In the genomic region with DNA sequence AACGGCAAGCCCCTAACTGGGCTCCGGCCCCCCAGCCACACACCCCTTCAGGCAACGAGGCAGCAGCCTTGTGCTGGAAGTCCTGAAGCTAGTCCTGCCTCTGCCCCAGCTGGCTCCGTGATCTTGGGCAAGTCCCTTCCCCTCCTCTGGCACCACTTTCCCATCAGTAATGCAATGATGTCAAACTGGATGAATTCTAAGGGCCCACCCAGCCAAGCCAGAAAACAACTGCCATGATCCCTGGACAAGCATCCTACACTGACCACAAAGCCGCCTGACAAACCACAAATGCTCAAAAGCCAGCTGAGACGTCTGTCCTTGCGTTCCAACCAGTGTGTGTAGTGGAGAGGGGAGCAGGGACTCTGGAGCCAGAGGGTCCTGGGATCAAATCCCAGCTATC, we compare ENCODE assay signal across 13 cellular contexts. TPM values are rescaled to one million over a fixed set of nuclear protein-coding genes. Genes with fewer than 3 reads are reported as not detected.
DNase-seq lines count a peak whose midpoint lies in the region; ATAC-seq and TF ChIP-seq lines count a peak whose summit lies in the region.
"Had no signal": no experiment of that assay in that cellular context is flagged by ENCODE, and none has a peak within 500 bp of the region (broad histone marks: within the 10 kb centered on the region; RNA-seq: fewer than 3 reads in every experiment).

No MANE protein-coding gene starts in this region.

- H3K4me3 ChIP-seq in body of pancreas: no peak overlapping the region
- no peak overlapping the region for H3K4me3 ChIP-seq in thyroid gland (replicated peaks in 1 of 3)
- H3K4me3 ChIP-seq: right atrium auricular region had no signal

- peak overlapping the region; percentile 75 for H3K27ac Mint-ChIP-seq in stimulated activated naive CD8-positive, alpha-beta T cell treated with anti-CD3 and anti-CD28 coated beads, Interleukin-15, Interleukin-2, amounts not matched to agents 100 ng/mL and 50 ng/mL, for 24 hours
- no peak overlapping the region for H3K27ac Mint-ChIP-seq in stimulated activated naive CD8-positive, alpha-beta T cell treated with anti-CD3 and anti-CD28 coated beads, Interleukin-15, amount 100 ng/mL, for 72 hours
- peak overlapping the region; percentile 94 for H3K27ac Mint-ChIP-seq in stimulated activated memory B cell treated with anti-CD40 and anti-IgM and Interleukin-4, amounts not matched to agents 10 μg/mL and 1 μg/mL and 100 μg/mL, for 72 hours

- POLR2A ChIA-PET in RWPE1 (lab: Yijun Ruan, JAX; ENCODE audit: low non-redundant PET): no interaction called here

- H3K27me3 ChIP-seq in body of pancreas (no peaks in the 10 kb centered on the region), thyroid gland (no peaks in the 10 kb centered on the region)
- H3K27me3 ChIP-seq: right atrium auricular region had no signal

- no peaks in the 10 kb centered on the region for H3K36me3 Mint-ChIP-seq in stimulated activated naive CD8-positive, alpha-beta T cell treated with anti-CD3 and anti-CD28 coated beads, Interleukin-15, Interleukin-2, amounts not matched to agents 100 ng/mL and 50 ng/mL, for 24 hours (ENCODE audit: low read depth)
- peaks cover 6% of the 10 kb centered on the region for H3K36me3 Mint-ChIP-seq in stimulated activated memory B cell treated with anti-CD40 and anti-IgM and Interleukin-4, amounts not matched to agents 10 μg/mL and 1 μg/mL and 100 μg/mL, for 72 hours

- no peak for TF ChIP-seq CTCF in RWPE1 (conservative IDR thresholded peaks at IDR 0.05; ENCODE audit: low read depth)
- no peak for TF ChIP-seq CTCF in body of pancreas (IDR thresholded peaks at IDR 0.05)
- TF ChIP-seq CTCF in thyroid gland (IDR thresholded peaks at IDR 0.05): no peak

- intact Hi-C loops in body of pancreas (cut with DNase I) (no loop called here), thyroid gland (cut with DNase I) (no loop called here)

- H3K4me3 Mint-ChIP-seq in stimulated activated naive CD8-positive, alpha-beta T cell treated with anti-CD3 and anti-CD28 coated beads, Interleukin-15, Interleukin-2, amounts not matched to agents 100 ng/mL and 50 ng/mL, for 24 hours: no peak overlapping the region
- no peak overlapping the region for H3K4me3 Mint-ChIP-seq in stimulated activated naive CD8-positive, alpha-beta T cell treated with anti-CD3 and anti-CD28 coated beads, Interleukin-15, amount 100 ng/mL, for 72 hours
- H3K4me3 Mint-ChIP-seq in stimulated activated memory B cell treated with anti-CD40 and anti-IgM and Interleukin-4, amounts not matched to agents 10 μg/mL and 1 μg/mL and 100 μg/mL, for 72 hours: no peak overlapping the region

- no peaks in the 10 kb centered on the region for H3K27me3 Mint-ChIP-seq in stimulated activated naive CD8-positive, alpha-beta T cell treated with anti-CD3 and anti-CD28 coated beads, Interleukin-15, Interleukin-2, amounts not matched to agents 100 ng/mL and 50 ng/mL, for 24 hours
- no peaks in the 10 kb centered on the region for H3K27me3 Mint-ChIP-seq in stimulated activated naive CD8-positive, alpha-beta T cell treated with anti-CD3 and anti-CD28 coated beads, Interleukin-15, amount 100 ng/mL, for 72 hours
- H3K27me3 Mint-ChIP-seq in stimulated activated memory B cell treated with anti-CD40 and anti-IgM and Interleukin-4, amounts not matched to agents 10 μg/mL and 1 μg/mL and 100 μg/mL, for 72 hours: no peaks in the 10 kb centered on the region

- CTCF ChIA-PET in RWPE1 (lab: Yijun Ruan, JAX): no interaction called here

- H3K9me3 ChIP-seq in body of pancreas: no peaks in the 10 kb centered on the region
- no peaks in the 10 kb centered on the region for H3K9me3 ChIP-seq in thyroid gland
- H3K9me3 ChIP-seq: right atrium auricular region had no signal

- peaks cover 96% of the 10 kb centered on the region for H3K4me1 Mint-ChIP-seq in stimulated activated naive CD8-positive, alpha-beta T cell treated with anti-CD3 and anti-CD28 coated beads, Interleukin-15, Interleukin-2, amounts not matched to agents 100 ng/mL and 50 ng/mL, for 24 hours (ENCODE audit: low read depth)
- peaks cover 100% of the 10 kb centered on the region for H3K4me1 Mint-ChIP-seq in stimulated activated naive CD8-positive, alpha-beta T cell treated with anti-CD3 and anti-CD28 coated beads, Interleukin-15, amount 100 ng/mL, for 72 hours
- peaks cover 79% of the 10 kb centered on the region for H3K4me1 Mint-ChIP-seq in stimulated activated memory B cell treated with anti-CD40 and anti-IgM and Interleukin-4, amounts not matched to agents 10 μg/mL and 1 μg/mL and 100 μg/mL, for 72 hours

- H3K36me3 ChIP-seq in body of pancreas (replicated peaks in 1 of 2; ENCODE audit: insufficient read depth in 1 of 2, low read depth in 2 of 2) (no peaks in the 10 kb centered on the region), thyroid gland (no peaks in the 10 kb centered on the region)
- H3K36me3 ChIP-seq: right atrium auricular region had no signal

- ATAC-seq in stimulated activated naive CD8-positive, alpha-beta T cell treated with anti-CD3 and anti-CD28 coated beads, Interleukin-15, amount 100 ng/mL, for 72 hours: no peak
- ATAC-seq in stimulated activated memory B cell treated with anti-CD40 and anti-IgM and Interleukin-4, amounts not matched to agents 10 μg/mL and 1 μg/mL and 100 μg/mL, for 72 hours: no peak
- ATAC-seq in body of pancreas: no peak
- no peak for ATAC-seq in HG02938 (IDR thresholded peaks at IDR 0.05; ENCODE audit: unreplicated experiment)
- ATAC-seq: HepG2 had no signal

- H3K9me3 Mint-ChIP-seq in stimulated activated naive CD8-positive, alpha-beta T cell treated with anti-CD3 and anti-CD28 coated beads, Interleukin-15, Interleukin-2, amounts not matched to agents 100 ng/mL and 50 ng/mL, for 24 hours: no peaks in the 10 kb centered on the region
- H3K9me3 Mint-ChIP-seq in stimulated activated naive CD8-positive, alpha-beta T cell treated with anti-CD3 and anti-CD28 coated beads, Interleukin-15, amount 100 ng/mL, for 72 hours: no peaks in the 10 kb centered on the region
- H3K9me3 Mint-ChIP-seq in stimulated activated memory B cell treated with anti-CD40 and anti-IgM and Interleukin-4, amounts not matched to agents 10 μg/mL and 1 μg/mL and 100 μg/mL, for 72 hours: peaks cover 5% of the 10 kb centered on the region

- no peak for DNase-seq in stimulated activated naive CD8-positive, alpha-beta T cell treated with anti-CD3 and anti-CD28 coated beads, Interleukin-15, amount 100 ng/mL, for 72 hours
- DNase-seq in RWPE1 (ENCODE audit: low spot score): no peak
- peak; percentile 65 for DNase-seq in fibroblast of gingiva (ENCODE audit: low read depth)
- no peak for DNase-seq in body of pancreas
- DNase-seq in thyroid gland: no peak
- DNase-seq: caudate nucleus, NCI-H1417, NCI-H510A treated with DMSO at 0.1 percent for 48 hours had no signal

- WGBS in body of pancreas, 2 donors: 65% methylated on average over 4 to 7 of the region's 7 CpGs
- 55 to 94% methylated on average over 3 to 5 of the region's 7 CpGs for WGBS in thyroid gland, 2 donors

- peak overlapping the region; percentile 99 for H3K27ac ChIP-seq in RWPE1
- H3K27ac ChIP-seq in body of pancreas: no peak overlapping the region
- H3K27ac ChIP-seq in thyroid gland: no peak overlapping the region

- H3K4me1 ChIP-seq in body of pancreas (peaks cover 71% of the 10 kb centered on the region), thyroid gland (peaks cover 34 to 71% of the 10 kb centered on the region in 2 donors)

- TF ChIP-seq POLR2A in body of pancreas (IDR thresholded peaks at IDR 0.05): no peak
- no peak for TF ChIP-seq POLR2A in thyroid gland (IDR thresholded peaks at IDR 0.05)

RNA-seq across cellular contexts. Expression of a gene that starts 26.8 kb away (rescaled TPM):
- total RNA-seq in body of pancreas: 100 to 1,000 TPM in 1 of 2 donors, 10 to 100 TPM in 1; 23.1 to 219 TPM
- 10 to 100 TPM in 3 of 4 donors, 1 to 10 TPM in 1; 7.2 to 11.3 (median 10.1) TPM for total RNA-seq in thyroid gland

RNA-seq across cellular contexts. Expression of a gene that starts 27.3 kb away (rescaled TPM):
- total RNA-seq in body of pancreas (10 to 100 TPM in 1 of 2 donors, 1 to 10 TPM in 1; 4.7 to 15.5 TPM), thyroid gland (10 to 100 TPM in 3 of 4 donors, 1 to 10 TPM in 1; 5.4 to 29.9 (median 18.6) TPM)

Comparison
In these comparisons a context has a peak if more than half of its experiments do, and no peak if none do; other contexts are left out.
1. H3K27ac Mint-ChIP-seq: peak in stimulated activated naive CD8-positive, alpha-beta T cell treated with anti-CD3 and anti-CD28 coated beads, Interleukin-15, Interleukin-2, amounts not matched to agents 100 ng/mL and 50 ng/mL, for 24 hours (single experiment) and stimulated activated memory B cell treated with anti-CD40 and anti-IgM and Interleukin-4, amounts not matched to agents 10 μg/mL and 1 μg/mL and 100 μg/mL, for 72 hours (single experiment); none in stimulated activated naive CD8-positive, alpha-beta T cell treated with anti-CD3 and anti-CD28 coated beads, Interleukin-15, amount 100 ng/mL, for 72 hours (0 of 2).